ENCODE assay signal across 8 cellular contexts in the genomic region with DNA sequence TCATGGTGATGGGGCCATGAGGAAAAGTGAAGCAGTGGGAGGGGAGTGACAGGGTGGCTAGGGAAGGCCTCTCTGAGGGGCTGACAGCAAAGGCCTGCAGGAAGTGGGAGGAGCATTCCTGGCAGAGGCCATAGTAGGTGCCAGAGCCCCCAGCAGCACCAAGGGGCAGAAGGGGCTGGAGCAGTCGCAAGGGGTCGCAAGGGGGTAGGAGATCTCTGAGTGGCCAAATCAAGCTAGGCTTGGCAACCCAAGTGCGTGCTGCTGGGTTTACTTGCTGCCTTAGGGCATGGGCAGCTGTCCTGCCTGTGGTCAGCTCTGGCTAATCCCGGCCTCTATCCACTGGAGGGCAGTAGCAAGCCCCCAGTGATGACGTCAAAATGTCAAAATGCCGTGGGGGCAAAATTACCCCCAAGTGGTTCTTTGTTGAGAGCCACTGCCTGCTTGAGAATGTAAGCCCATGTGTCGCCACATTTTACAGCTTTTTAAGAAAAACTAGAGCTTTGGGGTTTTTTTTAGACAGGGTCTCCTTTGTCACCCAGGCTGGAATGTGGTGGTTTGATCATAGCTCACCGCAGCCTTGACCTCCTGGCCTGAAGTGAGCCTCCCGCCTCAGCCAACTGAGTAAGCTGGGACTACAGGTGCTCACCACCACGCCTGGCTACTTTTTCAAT. TPM values are rescaled to one million over a fixed set of nuclear protein-coding genes. Genes with fewer than 3 reads are reported as not detected.
DNase-seq lines count a peak whose midpoint lies in the region; ATAC-seq and TF ChIP-seq lines count a peak whose summit lies in the region.

No MANE protein-coding gene starts in this region.

- peaks cover 3% of the 10 kb centered on the region; the same call in 1 of the 2 replicates for H4K20me1 ChIP-seq in PC-9 (ENCODE audit: insufficient read depth)

- no peaks in the 10 kb centered on the region for H3K9me3 ChIP-seq in PC-9 (ENCODE audit: insufficient read depth, low read depth)

- H3K4me1 ChIP-seq in PC-9 (replicated peaks; ENCODE audit: insufficient read depth): peaks cover under 1% of the 10 kb centered on the region; the same call in 1 of the 2 replicates

- no peaks in the 10 kb centered on the region for H3K79me2 ChIP-seq in PC-9 (ENCODE audit: low read depth)

- H2AFZ ChIP-seq in PC-9: no peak overlapping the region

- CTCF ChIA-PET in PC-9 (lab: Charles Lee): interaction anchor here (0.6 to 1.8 kb wide), 3 partner anchors 9 to 31 kb away, joined by 4 to 7 read pairs (median 5); no protein-coding TSS in a partner anchor

- TF ChIP-seq CTCF in PC-9 (conservative IDR thresholded peaks at IDR 0.05): peak; percentile 67

- H3K4me3 ChIP-seq in PC-9: no peak overlapping the region

- ATAC-seq in GM18498 (IDR thresholded peaks at IDR 0.05; ENCODE audit: unreplicated experiment) (no peak), HG03097 (IDR thresholded peaks at IDR 0.05; ENCODE audit: low FRiP score, unreplicated experiment) (no peak)

- DNase-seq in NOMO-1 treated with DMSO at 0.1 percent for 48 hours (lab: John Stamatoyannopoulos, UW; ENCODE audit: unreplicated experiment) (peak; percentile 7), NOMO-1 treated with dmso at 0.1 percent for 144 hours (lab: John Stamatoyannopoulos, UW; ENCODE audit: unreplicated experiment) (no peak), PC-9 (peak in 1 of 2 experiments; percentile 57), dermis blood vessel endothelial cell (peak; percentile 86), myocyte (ENCODE audit: low read depth) (peak; percentile 95), SKM-1 (lab: John Stamatoyannopoulos, UW; ENCODE audit: unreplicated experiment) (no peak)

- no peak overlapping the region for H3K27ac ChIP-seq in PC-9

- peaks cover 23% of the 10 kb centered on the region for H3F3A ChIP-seq in PC-9 (ENCODE audit: insufficient read depth, low read depth)

- no peaks in the 10 kb centered on the region for H3K27me3 ChIP-seq in PC-9 (ENCODE audit: insufficient read depth, low read depth)

- no TSS peak for BruUV-seq in PC-9 (replicated peaks; lab: Mats Ljungman, UMichigan)

- H3K4me2 ChIP-seq in PC-9: no peak overlapping the region

- no peaks in the 10 kb centered on the region for H3K36me3 ChIP-seq in PC-9 (ENCODE audit: low read depth)

- POLR2A ChIA-PET in PC-9 (lab: Charles Lee; ENCODE audit: unreplicated experiment): interaction anchor here (0.7 kb wide), 1 partner anchor 10 kb away, joined by 3 read pairs; no protein-coding TSS in a partner anchor

- H3K9me2 ChIP-seq in PC-9 (ENCODE audit: insufficient read depth): no peaks in the 10 kb centered on the region

- intact Hi-C loops in PC-9 (cut with micrococcal nuclease; ENCODE audit: unreplicated experiment): loop anchor here (2.0 to 10.0 kb wide), 2 partner anchors 109 to 253 kb away; partner anchors contain the start of gene CEACAM21

RNA-seq across cellular contexts. Expression of gene CCDC97, which starts 11.8 kb away (rescaled TPM):
- total RNA-seq in PC-9 (2021): 24.1 and 26.4 TPM in 2 replicates
- 7.5 and 13.2 TPM in 2 replicates for total RNA-seq in dermis blood vessel endothelial cell
- total RNA-seq in myocyte: 16.0 and 17.4 TPM in 2 replicates
- polyA plus RNA-seq in myocyte (2012): 19.4 TPM

RNA-seq across cellular contexts. Expression of gene TGFB1, which starts 32.0 kb away (rescaled TPM):
- total RNA-seq in PC-9 (2021): 67.9 and 74.9 TPM in 2 replicates
- 19.4 and 74.5 TPM in 2 replicates for total RNA-seq in dermis blood vessel endothelial cell
- total RNA-seq in myocyte: 12.3 and 17.1 TPM in 2 replicates
- 84.2 TPM for polyA plus RNA-seq in myocyte (2012)

RNA-seq across cellular contexts. Expression of gene B9D2, which starts 42.2 kb away (rescaled TPM):
- total RNA-seq in PC-9 (2021) (8.0 and 10.8 TPM in 2 replicates), dermis blood vessel endothelial cell (6.8 and 7.9 TPM in 2 replicates), myocyte (3.5 and 5.0 TPM in 2 replicates)
- 6.6 TPM for polyA plus RNA-seq in myocyte (2012)

RNA-seq across cellular contexts. Expression of gene TMEM91, which starts 54.6 kb away (rescaled TPM):
- 21.9 and 31.0 TPM in 2 replicates for total RNA-seq in PC-9 (2021)
- total RNA-seq in dermis blood vessel endothelial cell: 4.7 and 9.2 TPM in 2 replicates
- total RNA-seq in myocyte: 0.59 and 1.7 TPM in 2 replicates
- 5.8 TPM for polyA plus RNA-seq in myocyte (2012)

RNA-seq across cellular contexts. Expression of gene HNRNPUL1, which starts 57.6 kb away (rescaled TPM):
- total RNA-seq in PC-9 (2021) (248 and 266 TPM in 2 replicates), dermis blood vessel endothelial cell (63.3 and 171 TPM in 2 replicates), myocyte (78.6 and 81.4 TPM in 2 replicates)
- polyA plus RNA-seq in myocyte (2012): 112 TPM

Comparison
In these comparisons a context has a peak if more than half of its experiments do, and no peak if none do; other contexts are left out.
1. DNase-seq: peak in NOMO-1 treated with DMSO at 0.1 percent for 48 hours (single experiment), dermis blood vessel endothelial cell (single experiment) and myocyte (single experiment); none in NOMO-1 treated with dmso at 0.1 percent for 144 hours (single experiment) and SKM-1 (single experiment).